In the genomic region with DNA sequence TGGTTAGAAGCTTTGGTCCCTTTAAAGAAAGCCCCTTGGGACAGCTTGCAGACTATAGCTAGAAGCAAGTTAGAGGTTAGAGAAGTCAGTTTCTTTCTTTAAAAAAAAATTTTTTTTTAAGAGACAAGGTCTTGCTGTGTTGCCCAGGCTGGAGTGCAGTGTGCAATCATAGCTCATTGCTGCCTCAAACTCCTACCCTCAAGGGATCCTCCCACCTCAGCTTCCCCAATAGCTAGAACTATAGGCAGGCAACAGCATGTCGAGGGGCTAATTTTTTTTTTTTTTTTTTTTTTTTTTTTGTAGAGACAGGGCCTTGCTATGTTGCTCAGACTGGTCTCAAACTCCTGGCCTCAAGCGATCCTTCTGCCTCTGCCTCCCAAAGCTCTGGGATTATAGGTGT, we compare ENCODE assay signal across 26 cellular contexts.
"Had no signal": no experiment of that assay in that cellular context is flagged by ENCODE, and none has a peak within 500 bp of the region (broad histone marks: within the 10 kb centered on the region; RNA-seq: fewer than 3 reads in every experiment).

No MANE protein-coding gene starts in this region.

- H3K27ac ChIP-seq: adrenal gland, body of pancreas, epithelial cell of prostate, esophagus squamous epithelium, upper lobe of right lung, WERI-Rb-1 had no signal

- H3K4me3 ChIP-seq: adrenal gland, body of pancreas, esophagus squamous epithelium, upper lobe of right lung had no signal

- H3K4me3 Mint-ChIP-seq: activated CD8-positive, alpha-beta T cell treated with anti-CD3 and anti-CD28 coated beads for 36 hours; activated naive CD4-positive, alpha-beta T cell treated with anti-CD3 and anti-CD28 coated beads for 36 hours; activated naive CD8-positive, alpha-beta T cell treated with anti-CD3 and anti-CD28 coated beads for 36 hours; activated T-cell treated with anti-CD3 and anti-CD28 coated beads, Interleukin-2, amount 50 U/mL, for 4 hours; nephron; stimulated activated naive CD8-positive, alpha-beta T cell treated with anti-CD3 and anti-CD28 coated beads, Interleukin-15, Interleukin-2, amounts not matched to agents 100 ng/mL and 50 ng/mL, for 24 hours; T-helper 17 cell had no signal

- H3K27me3 Mint-ChIP-seq: activated CD8-positive, alpha-beta T cell treated with anti-CD3 and anti-CD28 coated beads for 36 hours; activated naive CD8-positive, alpha-beta T cell treated with anti-CD3 and anti-CD28 coated beads for 36 hours; stimulated activated naive CD8-positive, alpha-beta T cell treated with anti-CD3 and anti-CD28 coated beads, Interleukin-15, Interleukin-2, amounts not matched to agents 100 ng/mL and 50 ng/mL, for 24 hours; T-helper 17 cell had no signal

- DNase-seq: activated CD4-positive, alpha-beta T cell treated with anti-CD3 and anti-CD28 coated beads, Interleukin-2, amount 50 U/mL, for 1 hour; activated CD4-positive, CD25-positive, alpha-beta regulatory T cell treated with anti-CD3 and anti-CD28 coated beads, Interleukin-2, amount 50 U/mL, for 72 hours; activated CD8-positive, alpha-beta T cell treated with anti-CD3 and anti-CD28 coated beads for 36 hours; activated naive CD4-positive, alpha-beta T cell treated with anti-CD3 and anti-CD28 coated beads for 36 hours; activated naive CD8-positive, alpha-beta T cell treated with anti-CD3 and anti-CD28 coated beads for 36 hours; activated T-cell treated with anti-CD3 and anti-CD28 coated beads, Interleukin-2, amount 50 U/mL, for 4 hours; adrenal gland; aorta; body of pancreas; effector CD8-positive, alpha-beta T cell; esophagus squamous epithelium; foreskin melanocyte; left ventricle myocardium superior; posterior cingulate gyrus; right cardiac atrium; stimulated activated CD4-positive, alpha-beta T cell treated with anti-CD3 and anti-CD28 coated beads, Interleukin-4, amount 100 ng/mL, for 1 hour; T-helper 17 cell; T1000; upper lobe of right lung; WERI-Rb-1 had no signal

- H3K36me3 Mint-ChIP-seq: activated naive CD8-positive, alpha-beta T cell treated with anti-CD3 and anti-CD28 coated beads for 36 hours had no signal

- H3K4me1 ChIP-seq: adrenal gland, upper lobe of right lung had no signal

- H3K27me3 ChIP-seq: adrenal gland, body of pancreas, esophagus squamous epithelium, upper lobe of right lung had no signal

- H3K36me3 ChIP-seq: adrenal gland, esophagus squamous epithelium, upper lobe of right lung, WERI-Rb-1 had no signal

- H3K9me3 ChIP-seq: adrenal gland, body of pancreas, esophagus squamous epithelium, upper lobe of right lung had no signal

- ATAC-seq: activated CD8-positive, alpha-beta T cell treated with anti-CD3 and anti-CD28 coated beads for 36 hours; activated T-cell treated with anti-CD3 and anti-CD28 coated beads, Interleukin-2, amount 50 U/mL, for 4 hours; body of pancreas; left ventricle myocardium superior; right cardiac atrium; T-helper 17 cell; upper lobe of right lung had no signal

- H3K4me1 Mint-ChIP-seq: nephron had no signal

- FAIRE-seq: colon, endometrium, islet of Langerhans had no signal

- H3K9me3 Mint-ChIP-seq: activated CD8-positive, alpha-beta T cell treated with anti-CD3 and anti-CD28 coated beads for 36 hours; activated naive CD4-positive, alpha-beta T cell treated with anti-CD3 and anti-CD28 coated beads for 36 hours; activated naive CD8-positive, alpha-beta T cell treated with anti-CD3 and anti-CD28 coated beads for 36 hours; activated T-cell treated with anti-CD3 and anti-CD28 coated beads, Interleukin-2, amount 50 U/mL, for 4 hours; nephron; stimulated activated naive CD8-positive, alpha-beta T cell treated with anti-CD3 and anti-CD28 coated beads, Interleukin-15, Interleukin-2, amounts not matched to agents 100 ng/mL and 50 ng/mL, for 24 hours had no signal

- H3K27ac Mint-ChIP-seq: activated CD8-positive, alpha-beta T cell treated with anti-CD3 and anti-CD28 coated beads for 36 hours; activated naive CD4-positive, alpha-beta T cell treated with anti-CD3 and anti-CD28 coated beads for 36 hours; activated naive CD8-positive, alpha-beta T cell treated with anti-CD3 and anti-CD28 coated beads for 36 hours; stimulated activated naive CD8-positive, alpha-beta T cell treated with anti-CD3 and anti-CD28 coated beads, Interleukin-15, Interleukin-2, amounts not matched to agents 100 ng/mL and 50 ng/mL, for 24 hours; T-helper 17 cell had no signal
